ENCODE assay signal across 23 cellular contexts in genomic region chr5:146513462-146513861, GRCh38. TPM values are rescaled to one million over a fixed set of nuclear protein-coding genes. Genes with fewer than 3 reads are reported as not detected.
"Had no signal": no experiment of that assay in that cellular context is flagged by ENCODE, and none has a peak within 500 bp of the region (broad histone marks: within the 10 kb centered on the region; RNA-seq: fewer than 3 reads in every experiment).

No MANE protein-coding gene starts in this region.

- DNase-seq: KBM-7, MV-4-11, NCI-H1048, NCI-H1105 treated with DMSO at 0.1 percent for 48 hours, NCI-H1417 treated with DMSO at 0.1 percent for 48 hours, NCI-H187, NCI-H2029, NCI-H2081 treated with DMSO at 0.1 percent for 48 hours, NCI-H2171, NCI-H226, NCI-H446, NCI-H510A, NCI-H524 treated with DMSO at 0.1 percent for 48 hours, NCI-H69, NCI-H774, Right ventricle myocardium superior, RPMI8226, SIG-M5, SK-N-SH had no signal

- H3K27ac ChIP-seq: SJSA1 had no signal

- H3K9me3 ChIP-seq: SJSA1, SK-N-SH had no signal

- H3K4me3 ChIP-seq: SJSA1 had no signal

- H3K9ac ChIP-seq: SK-N-SH had no signal

- H3K4me1 ChIP-seq: SJSA1 had no signal

RNA-seq across cellular contexts. Expression of gene GPR151, which starts 2.5 kb away (rescaled TPM):
- total RNA-seq: HT-29, LHCN-M2, MCF 10A, Right ventricle myocardium superior, SJSA1 had no signal
- polyA plus RNA-seq: SK-N-SH had no signal
